Comparison of ENCODE assay signal across 16 cellular contexts in genomic region chr2:235833971-235834620, GRCh38.
"Had no signal": no experiment of that assay in that cellular context is flagged by ENCODE, and none has a peak within 500 bp of the region (broad histone marks: within the 10 kb centered on the region; RNA-seq: fewer than 3 reads in every experiment).

No MANE protein-coding gene starts in this region.

- H3K27ac ChIP-seq: breast epithelium, left lung, neutrophil, parathyroid adenoma, thyroid gland had no signal

- H2AFZ ChIP-seq: parathyroid adenoma had no signal

- H3K9ac ChIP-seq: parathyroid adenoma had no signal

- H3K9me3 ChIP-seq: breast epithelium, left lung, mucosa of descending colon, neutrophil, thyroid gland had no signal

- H3K4me1 ChIP-seq: breast epithelium, left lung, parathyroid adenoma had no signal

- H3K27ac Mint-ChIP-seq: activated T-helper 1 cell treated with anti-CD3 and anti-CD28 coated beads, Interleukin-12 subunit alpha, Interleukin-12 subunit beta, Interleukin-2, Interleukin-4 antibody, amounts not matched to agents 30 ng/mL and 10 ng/mL and 1 ng/mL, durations not matched to agents 14 hours and 24 hours and 36 hours; naive thymus-derived CD4-positive, alpha-beta T cell; stimulated activated naive B cell treated with anti-CD40 and anti-IgM and Interleukin-4, amounts not matched to agents 10 μg/mL and 1 μg/mL and 100 μg/mL, for 72 hours had no signal

- H3K9me3 Mint-ChIP-seq: activated T-helper 1 cell treated with anti-CD3 and anti-CD28 coated beads, Interleukin-12 subunit alpha, Interleukin-12 subunit beta, Interleukin-2, Interleukin-4 antibody, amounts not matched to agents 30 ng/mL and 10 ng/mL and 1 ng/mL, durations not matched to agents 14 hours and 24 hours and 36 hours; stimulated activated naive B cell treated with anti-CD40 and anti-IgM and Interleukin-4, amounts not matched to agents 10 μg/mL and 1 μg/mL and 100 μg/mL, for 72 hours had no signal

- H3K4me1 Mint-ChIP-seq: stimulated activated naive B cell treated with anti-CD40 and anti-IgM and Interleukin-4, amounts not matched to agents 10 μg/mL and 1 μg/mL and 100 μg/mL, for 72 hours had no signal

- DNase-seq: activated CD4-positive, CD25-positive, alpha-beta regulatory T cell treated with anti-CD3 and anti-CD28 coated beads, Interleukin-2, amount 50 U/mL, for 72 hours; activated naive CD4-positive, alpha-beta T cell treated with Interleukin-2 at 50 U/mL for 16 hours; left lung; mammary epithelial cell; mucosa of descending colon; naive thymus-derived CD4-positive, alpha-beta T cell; retina; stimulated activated CD4-positive, alpha-beta T cell treated with anti-CD3 and anti-CD28 coated beads, Interleukin-4, amount 100 ng/mL, for 1 hour; stimulated activated naive B cell treated with anti-CD40 and anti-IgM and Interleukin-4, amounts not matched to agents 10 μg/mL and 1 μg/mL and 100 μg/mL, for 72 hours; T-helper 9 cell; thyroid gland had no signal

- H3K27me3 ChIP-seq: breast epithelium, left lung, neutrophil, thyroid gland had no signal

- H3K36me3 Mint-ChIP-seq: naive thymus-derived CD4-positive, alpha-beta T cell; stimulated activated naive B cell treated with anti-CD40 and anti-IgM and Interleukin-4, amounts not matched to agents 10 μg/mL and 1 μg/mL and 100 μg/mL, for 72 hours had no signal

- ATAC-seq: esophagus mucosa; left lung; mucosa of descending colon; naive thymus-derived CD4-positive, alpha-beta T cell; stimulated activated naive B cell treated with anti-CD40 and anti-IgM and Interleukin-4, amounts not matched to agents 10 μg/mL and 1 μg/mL and 100 μg/mL, for 72 hours had no signal

- H3K4me3 ChIP-seq: breast epithelium, left lung, mucosa of descending colon, thyroid gland had no signal

- H3K4me3 Mint-ChIP-seq: activated T-helper 1 cell treated with anti-CD3 and anti-CD28 coated beads, Interleukin-12 subunit alpha, Interleukin-12 subunit beta, Interleukin-2, Interleukin-4 antibody, amounts not matched to agents 30 ng/mL and 10 ng/mL and 1 ng/mL, durations not matched to agents 14 hours and 24 hours and 36 hours; naive thymus-derived CD4-positive, alpha-beta T cell; stimulated activated naive B cell treated with anti-CD40 and anti-IgM and Interleukin-4, amounts not matched to agents 10 μg/mL and 1 μg/mL and 100 μg/mL, for 72 hours had no signal

- H3K36me3 ChIP-seq: breast epithelium, left lung, neutrophil, thyroid gland had no signal
